In genomic region chr4:123743821-123744220, GRCh38 we compare ENCODE assay signal across 23 cellular contexts.
DNase-seq lines count a peak whose midpoint lies in the region; ATAC-seq and TF ChIP-seq lines count a peak whose summit lies in the region.
"Had no signal": no experiment of that assay in that cellular context is flagged by ENCODE, and none has a peak within 500 bp of the region (broad histone marks: within the 10 kb centered on the region; RNA-seq: fewer than 3 reads in every experiment).

No MANE protein-coding gene starts in this region.

- H3K27ac ChIP-seq in gastroesophageal sphincter (peak overlapping the region in 2 of 4 donors; percentile 48 to 56), lower lobe of right lung (peak overlapping the region; percentile 61), smooth muscle cell (ENCODE audit: low read depth) (no peak overlapping the region), uterus (peak overlapping the region in 1 of 2 donors; percentile 5)
- H3K27ac ChIP-seq: foreskin keratinocyte, thoracic aorta had no signal

- H3K79me2 ChIP-seq in smooth muscle cell (ENCODE audit: low read depth) = no peaks in the 10 kb centered on the region

- H3F3A ChIP-seq in smooth muscle cell (ENCODE audit: low read depth) = no peaks in the 10 kb centered on the region

- H3K27me3 ChIP-seq in gastroesophageal sphincter (no peaks in the 10 kb centered on the region), lower lobe of right lung (ENCODE audit: low read depth) (no peaks in the 10 kb centered on the region), smooth muscle cell (ENCODE audit: low read depth) (no peaks in the 10 kb centered on the region), uterus (no peaks in the 10 kb centered on the region)
- H3K27me3 ChIP-seq: adrenal gland, foreskin keratinocyte had no signal

- peak overlapping the region; percentile 75 for H2AFZ ChIP-seq in smooth muscle cell (ENCODE audit: low read depth)

- no peak overlapping the region for H3K4me2 ChIP-seq in smooth muscle cell

- no peak overlapping the region for H3K9ac ChIP-seq in smooth muscle cell (ENCODE audit: low read depth)

- intact Hi-C loops in lower lobe of right lung (cut with DNase I) = no loop called here
- intact Hi-C loops in uterus (cut with DNase I; ENCODE audit: low total_unique reads) = no loop called here

- TF ChIP-seq CTCF in gastroesophageal sphincter (IDR thresholded peaks at IDR 0.05) (no peak), lower lobe of right lung (IDR thresholded peaks at IDR 0.05) (no peak), smooth muscle cell (IDR thresholded peaks at IDR 0.05; ENCODE audit: borderline replicate concordance, insufficient read depth, poor library complexity, severe bottlenecking) (no peak), uterus (IDR thresholded peaks at IDR 0.05) (no peak)

- no peaks in the 10 kb centered on the region for H4K20me1 ChIP-seq in smooth muscle cell (ENCODE audit: low read depth)

- no peak for TF ChIP-seq POLR2A in gastroesophageal sphincter (IDR thresholded peaks at IDR 0.05)
- TF ChIP-seq POLR2A in uterus (IDR thresholded peaks at IDR 0.05) = no peak

- H3K9me3 ChIP-seq in gastroesophageal sphincter (no peaks in the 10 kb centered on the region), lower lobe of right lung (no peaks in the 10 kb centered on the region), smooth muscle cell (replicated peaks; ENCODE audit: low read depth) (no peaks in the 10 kb centered on the region), uterus (no peaks in the 10 kb centered on the region)
- H3K9me3 ChIP-seq: adrenal gland, thoracic aorta had no signal

- TF ChIP-seq EP300 in gastroesophageal sphincter (IDR thresholded peaks at IDR 0.05) = no peak

- DNase-seq in lower lobe of right lung (no peak), smooth muscle cell (lab: John Stamatoyannopoulos, UW; ENCODE audit: unreplicated experiment) (no peak), SIG-M5 treated with dmso at 0.1 percent for 504 hours (lab: John Stamatoyannopoulos, UW; ENCODE audit: unreplicated experiment) (no peak), uterus (no peak), NCI-H128 (lab: John Stamatoyannopoulos, UW; ENCODE audit: unreplicated experiment) (no peak)
- DNase-seq: activated CD4-positive, CD25-positive, alpha-beta regulatory T cell; activated CD8-positive, alpha-beta memory T cell treated with anti-CD3 and anti-CD28 coated beads, Interleukin-2, amount 10 ng/mL, durations not matched to agents 7 days and 5 days; activated naive CD4-positive, alpha-beta T cell treated with Interleukin-2 at 50 U/mL for 16 hours; activated T-cell treated with anti-CD3 and anti-CD28 coated beads, Interleukin-2, amount 50 U/mL, for 48 hours; effector CD8-positive, alpha-beta T cell; foreskin keratinocyte; hippocampal formation; NCI-H1092; NCI-H1930; NCI-H526; SHP77 treated with DMSO at 0.1 percent for 48 hours; stimulated activated naive CD8-positive, alpha-beta T cell treated with anti-CD3 and anti-CD28 coated beads, Interleukin-15, Interleukin-2, amounts not matched to agents 100 U/mL and 50 U/mL, for 24 hours; T-cell had no signal

- H3K4me1 ChIP-seq in gastroesophageal sphincter (peaks cover 0 to 18% (median 4%) of the 10 kb centered on the region in 3 donors), lower lobe of right lung (peaks cover 33% of the 10 kb centered on the region), smooth muscle cell (ENCODE audit: low read depth) (peaks cover 7% of the 10 kb centered on the region), uterus (no peaks in the 10 kb centered on the region)
- H3K4me1 ChIP-seq: foreskin keratinocyte had no signal

- no peak; the same call in 2 of the 3 replicates for ATAC-seq in SK-N-SH treated with all-trans-retinoic acid at 6 μM for 48 hours
- peak; percentile 63 for ATAC-seq in gastroesophageal sphincter
- peak in 1 of 2 donors; percentile 37 for ATAC-seq in lower lobe of right lung
- ATAC-seq: activated CD8-positive, alpha-beta memory T cell treated with anti-CD3 and anti-CD28 coated beads, Interleukin-2, amount 10 ng/mL, durations not matched to agents 7 days and 5 days; foreskin keratinocyte; stimulated activated naive CD8-positive, alpha-beta T cell treated with anti-CD3 and anti-CD28 coated beads, Interleukin-15, Interleukin-2, amounts not matched to agents 100 U/mL and 50 U/mL, for 24 hours; T-cell had no signal

- H3K36me3 ChIP-seq in gastroesophageal sphincter (no peaks in the 10 kb centered on the region), lower lobe of right lung (no peaks in the 10 kb centered on the region), smooth muscle cell (ENCODE audit: low read depth) (no peaks in the 10 kb centered on the region), uterus (no peaks in the 10 kb centered on the region)
- H3K36me3 ChIP-seq: adrenal gland, thoracic aorta had no signal

- H3K4me3 ChIP-seq in gastroesophageal sphincter (no peak overlapping the region), lower lobe of right lung (no peak overlapping the region), smooth muscle cell (no peak overlapping the region), uterus (no peak overlapping the region)
- H3K4me3 ChIP-seq: adrenal gland, lung, thoracic aorta had no signal

TF ChIP-seq in SK-N-SH treated with all-trans-retinoic acid at 6 μM for 48 hours, 23 proteins besides CTCF, POLR2A, EP300 and RAD21 (continues in another document):
- TF ChIP-seq OSR1 (CRISPR knock-in tag; IDR thresholded peaks at IDR 0.05) (no peak), BACH2 (CRISPR knock-in tag; IDR thresholded peaks at IDR 0.05; ENCODE audit: borderline replicate concordance) (no peak), ARNTL (CRISPR knock-in tag; IDR thresholded peaks at IDR 0.05; ENCODE audit: borderline replicate concordance, low read depth) (0 out of 2 replicates have a peak, but pooled peaks have one; percentile 38), GLIS3 (CRISPR knock-in tag; IDR thresholded peaks at IDR 0.05) (0 out of 2 replicates have a peak, but pooled peaks have one; percentile 72), ZNF70 (CRISPR knock-in tag; IDR thresholded peaks at IDR 0.05) (no peak), ISL1 (CRISPR knock-in tag; IDR thresholded peaks at IDR 0.05) (peak; percentile 96), SNAI2 (CRISPR knock-in tag; IDR thresholded peaks at IDR 0.05) (0 out of 2 replicates have a peak, but pooled peaks have one; percentile 36), ESRRG (CRISPR knock-in tag; IDR thresholded peaks at IDR 0.05) (no peak), RARB (CRISPR knock-in tag; IDR thresholded peaks at IDR 0.05) (no peak), ZNF8 (CRISPR knock-in tag; IDR thresholded peaks at IDR 0.05) (no peak), ZFP3 (CRISPR knock-in tag; IDR thresholded peaks at IDR 0.05) (no peak), ZNF565 (CRISPR knock-in tag; conservative IDR thresholded peaks at IDR 0.05; ENCODE audit: low read depth) (no peak), CSDC2 (CRISPR knock-in tag; IDR thresholded peaks at IDR 0.05) (0 out of 2 replicates have a peak, but pooled peaks have one; percentile 16), TCF4 (CRISPR knock-in tag; IDR thresholded peaks at IDR 0.05; ENCODE audit: borderline replicate concordance) (peak; percentile 88), PPARA (CRISPR knock-in tag; IDR thresholded peaks at IDR 0.05; ENCODE audit: borderline replicate concordance) (no peak), ZFP30 (CRISPR knock-in tag; IDR thresholded peaks at IDR 0.05) (no peak), TOX (CRISPR knock-in tag; IDR thresholded peaks at IDR 0.05; ENCODE audit: borderline replicate concordance) (no peak), ZC3H10 (CRISPR knock-in tag; IDR thresholded peaks at IDR 0.05) (no peak)
- TF ChIP-seq, protein P1, sequence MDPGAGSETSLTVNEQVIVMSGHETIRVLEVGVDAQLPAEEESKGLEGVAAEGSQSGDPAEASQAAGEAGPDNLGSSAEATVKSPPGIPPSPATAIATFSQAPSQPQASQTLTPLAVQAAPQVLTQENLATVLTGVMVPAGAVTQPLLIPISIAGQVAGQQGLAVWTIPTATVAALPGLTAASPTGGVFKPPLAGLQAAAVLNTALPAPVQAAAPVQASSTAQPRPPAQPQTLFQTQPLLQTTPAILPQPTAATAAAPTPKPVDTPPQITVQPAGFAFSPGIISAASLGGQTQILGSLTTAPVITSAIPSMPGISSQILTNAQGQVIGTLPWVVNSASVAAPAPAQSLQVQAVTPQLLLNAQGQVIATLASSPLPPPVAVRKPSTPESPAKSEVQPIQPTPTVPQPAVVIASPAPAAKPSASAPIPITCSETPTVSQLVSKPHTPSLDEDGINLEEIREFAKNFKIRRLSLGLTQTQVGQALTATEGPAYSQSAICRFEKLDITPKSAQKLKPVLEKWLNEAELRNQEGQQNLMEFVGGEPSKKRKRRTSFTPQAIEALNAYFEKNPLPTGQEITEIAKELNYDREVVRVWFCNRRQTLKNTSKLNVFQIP (CRISPR knock-in tag; IDR thresholded peaks at IDR 0.05; ENCODE audit: borderline replicate concordance, low read depth) = no peak
- TF ChIP-seq, protein P2, sequence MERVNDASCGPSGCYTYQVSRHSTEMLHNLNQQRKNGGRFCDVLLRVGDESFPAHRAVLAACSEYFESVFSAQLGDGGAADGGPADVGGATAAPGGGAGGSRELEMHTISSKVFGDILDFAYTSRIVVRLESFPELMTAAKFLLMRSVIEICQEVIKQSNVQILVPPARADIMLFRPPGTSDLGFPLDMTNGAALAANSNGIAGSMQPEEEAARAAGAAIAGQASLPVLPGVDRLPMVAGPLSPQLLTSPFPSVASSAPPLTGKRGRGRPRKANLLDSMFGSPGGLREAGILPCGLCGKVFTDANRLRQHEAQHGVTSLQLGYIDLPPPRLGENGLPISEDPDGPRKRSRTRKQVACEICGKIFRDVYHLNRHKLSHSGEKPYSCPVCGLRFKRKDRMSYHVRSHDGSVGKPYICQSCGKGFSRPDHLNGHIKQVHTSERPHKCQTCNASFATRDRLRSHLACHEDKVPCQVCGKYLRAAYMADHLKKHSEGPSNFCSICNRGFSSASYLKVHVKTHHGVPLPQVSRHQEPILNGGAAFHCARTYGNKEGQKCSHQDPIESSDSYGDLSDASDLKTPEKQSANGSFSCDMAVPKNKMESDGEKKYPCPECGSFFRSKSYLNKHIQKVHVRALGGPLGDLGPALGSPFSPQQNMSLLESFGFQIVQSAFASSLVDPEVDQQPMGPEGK (CRISPR knock-in tag; IDR thresholded peaks at IDR 0.05; ENCODE audit: borderline replicate concordance) = no peak
- TF ChIP-seq, protein P3, sequence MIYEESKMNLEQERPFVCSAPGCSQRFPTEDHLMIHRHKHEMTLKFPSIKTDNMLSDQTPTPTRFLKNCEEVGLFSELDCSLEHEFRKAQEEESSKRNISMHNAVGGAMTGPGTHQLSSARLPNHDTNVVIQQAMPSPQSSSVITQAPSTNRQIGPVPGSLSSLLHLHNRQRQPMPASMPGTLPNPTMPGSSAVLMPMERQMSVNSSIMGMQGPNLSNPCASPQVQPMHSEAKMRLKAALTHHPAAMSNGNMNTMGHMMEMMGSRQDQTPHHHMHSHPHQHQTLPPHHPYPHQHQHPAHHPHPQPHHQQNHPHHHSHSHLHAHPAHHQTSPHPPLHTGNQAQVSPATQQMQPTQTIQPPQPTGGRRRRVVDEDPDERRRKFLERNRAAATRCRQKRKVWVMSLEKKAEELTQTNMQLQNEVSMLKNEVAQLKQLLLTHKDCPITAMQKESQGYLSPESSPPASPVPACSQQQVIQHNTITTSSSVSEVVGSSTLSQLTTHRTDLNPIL (CRISPR knock-in tag; IDR thresholded peaks at IDR 0.05; ENCODE audit: low read depth) = no peak
